Comparison of ENCODE assay signal across 21 cellular contexts in genomic region chr1:15934211-15935055, GRCh38. TPM values are rescaled to one million over a fixed set of nuclear protein-coding genes. Genes with fewer than 3 reads are reported as not detected.
DNase-seq lines count a peak whose midpoint lies in the region; ATAC-seq, FAIRE-seq and TF ChIP-seq lines count a peak whose summit lies in the region.
"Had no signal": no experiment of that assay in that cellular context is flagged by ENCODE, and none has a peak within 500 bp of the region (broad histone marks: within the 10 kb centered on the region; RNA-seq: fewer than 3 reads in every experiment).

No MANE protein-coding gene starts in this region.

- TF ChIP-seq CTCF in Peyer's patch (IDR thresholded peaks at IDR 0.05): no peak
- no peak for TF ChIP-seq CTCF in kidney (IDR thresholded peaks at IDR 0.05; ENCODE audit: borderline replicate concordance, extremely low read depth, insufficient read depth)
- TF ChIP-seq CTCF in stomach (IDR thresholded peaks at IDR 0.05): no peak

- H3K4me3 Mint-ChIP-seq in activated T-cell treated with anti-CD3 and anti-CD28 coated beads, Interleukin-2, amount 50 U/mL, for 24 hours: no peak overlapping the region
- H3K4me3 Mint-ChIP-seq: CD4-positive, CD25-positive, alpha-beta regulatory T cell; HFFc6 had no signal

- peaks cover 0 to 19% (median 0%) of the 10 kb centered on the region in 4 donors for H3K4me1 ChIP-seq in Peyer's patch
- H3K4me1 ChIP-seq in kidney (ENCODE audit: control insufficient read depth in 1 of 2, insufficient read depth in 1 of 2, low read depth in 1 of 2, low read length in 2 of 2): peaks cover 4 to 5% of the 10 kb centered on the region in 2 donors
- peaks cover 0 to 18% (median 6%) of the 10 kb centered on the region in 4 donors for H3K4me1 ChIP-seq in stomach
- no peaks in the 10 kb centered on the region for H3K4me1 ChIP-seq in right cardiac atrium (ENCODE audit: control insufficient read depth, insufficient read depth, low read length)

- FAIRE-seq in kidney (lab: Jason Lieb, UNC): no peak
- FAIRE-seq: A204.1, G401.6, GM12892 had no signal

- intact Hi-C loops in kidney (cut with DNase I) (no loop called here), stomach (cut with DNase I; ENCODE audit: low total_unique reads) (no loop called here), right cardiac atrium (cut with DNase I) (no loop called here)

- TF ChIP-seq POLR2A in Peyer's patch (IDR thresholded peaks at IDR 0.05) (no peak), stomach (IDR thresholded peaks at IDR 0.05) (no peak)

- no peak overlapping the region for H3K4me3 ChIP-seq in Peyer's patch
- no peak overlapping the region for H3K4me3 ChIP-seq in kidney (ENCODE audit: low read length in 2 of 2)
- H3K4me3 ChIP-seq in stomach: no peak overlapping the region
- H3K4me3 ChIP-seq in MG63: no peak overlapping the region
- H3K4me3 ChIP-seq in right cardiac atrium (ENCODE audit: low read length): no peak overlapping the region
- H3K4me3 ChIP-seq: PC-9 had no signal

- peak overlapping the region; percentile 32 for H3K27ac Mint-ChIP-seq in activated T-cell treated with anti-CD3 and anti-CD28 coated beads, Interleukin-2, amount 50 U/mL, for 24 hours

- 86 to 94% (median 90%) methylated on average over 42 of the region's 42 CpGs for WGBS in stomach, 5 donors
- 92% methylated on average over 42 of the region's 42 CpGs for WGBS in right cardiac atrium

- H3K9me3 ChIP-seq in Peyer's patch (no peaks in the 10 kb centered on the region), kidney (ENCODE audit: control insufficient read depth in 1 of 2, low read length in 2 of 2) (no peaks in the 10 kb centered on the region), stomach (no peaks in the 10 kb centered on the region), MG63 (no peaks in the 10 kb centered on the region), right cardiac atrium (ENCODE audit: control insufficient read depth, low read length) (no peaks in the 10 kb centered on the region)

- DNase-seq in activated T-cell treated with anti-CD3 and anti-CD28 coated beads, Interleukin-2, amount 50 U/mL, for 24 hours: no peak
- DNase-seq in activated T-cell treated with anti-CD3 and anti-CD28 coated beads for 4 hours (no peak), Peyer's patch (peak in 2 of 3 donors; percentile 10 to 44), kidney (peak; percentile 66), stomach (peak; percentile 17), MG63 (no peak), DMS79 treated with DMSO at 0.1 percent for 48 hours (lab: John Stamatoyannopoulos, UW) (no peak), right cardiac atrium (no peak)
- DNase-seq: CD4-positive, CD25-positive, alpha-beta regulatory T cell; GOT3; HFFc6; NCI-H1105; NCI-H187 treated with DMSO at 0.1 percent for 48 hours; NCI-H446 treated with DMSO at 0.1 percent for 48 hours; NCI-H774; PC-9 had no signal

- TF ChIP-seq EP300 in stomach (IDR thresholded peaks at IDR 0.05): no peak

- H3K4me1 Mint-ChIP-seq in activated T-cell treated with anti-CD3 and anti-CD28 coated beads, Interleukin-2, amount 50 U/mL, for 24 hours (ENCODE audit: low read depth): peaks cover 13% of the 10 kb centered on the region

- no peaks in the 10 kb centered on the region for H3K27me3 Mint-ChIP-seq in activated T-cell treated with anti-CD3 and anti-CD28 coated beads, Interleukin-2, amount 50 U/mL, for 24 hours
- H3K27me3 Mint-ChIP-seq: CD4-positive, CD25-positive, alpha-beta regulatory T cell had no signal

- peaks cover 0 to 100% (median 0%) of the 10 kb centered on the region in 3 donors for H3K36me3 ChIP-seq in Peyer's patch
- peaks cover 57 to 86% of the 10 kb centered on the region in 2 donors for H3K36me3 ChIP-seq in kidney (ENCODE audit: control insufficient read depth in 1 of 2, insufficient read depth in 2 of 2, low read length in 2 of 2)
- peaks cover 80 to 100% (median 100%) of the 10 kb centered on the region in 4 donors for H3K36me3 ChIP-seq in stomach
- H3K36me3 ChIP-seq in MG63: peaks cover 50% of the 10 kb centered on the region

- H3K9me3 Mint-ChIP-seq in activated T-cell treated with anti-CD3 and anti-CD28 coated beads, Interleukin-2, amount 50 U/mL, for 24 hours: no peaks in the 10 kb centered on the region
- H3K9me3 Mint-ChIP-seq: CD4-positive, CD25-positive, alpha-beta regulatory T cell; HFFc6 had no signal

- H3K27me3 ChIP-seq in Peyer's patch (no peaks in the 10 kb centered on the region), stomach (no peaks in the 10 kb centered on the region), MG63 (no peaks in the 10 kb centered on the region), right cardiac atrium (ENCODE audit: control insufficient read depth, insufficient read depth) (no peaks in the 10 kb centered on the region)

- H3K9ac ChIP-seq in kidney (ENCODE audit: low read length in 2 of 2): no peak overlapping the region
- H3K9ac ChIP-seq: KMS-11 had no signal

- no peak for ATAC-seq in right cardiac atrium
- ATAC-seq: Right ventricle myocardium inferior had no signal

- H3K36me3 Mint-ChIP-seq in activated T-cell treated with anti-CD3 and anti-CD28 coated beads, Interleukin-2, amount 50 U/mL, for 24 hours (ENCODE audit: low read depth): peaks cover 99% of the 10 kb centered on the region

- no peak overlapping the region for H3K27ac ChIP-seq in Peyer's patch
- no peak overlapping the region for H3K27ac ChIP-seq in kidney (ENCODE audit: low read depth in 2 of 2, low read length in 2 of 2)
- no peak overlapping the region for H3K27ac ChIP-seq in stomach
- H3K27ac ChIP-seq in right cardiac atrium (ENCODE audit: low read length): no peak overlapping the region
- H3K27ac ChIP-seq: KMS-11, PC-9 had no signal

RNA-seq across cellular contexts. Expression of gene ZBTB17, which starts 41.5 kb away (rescaled TPM):
- total RNA-seq in Peyer's patch (100 to 1,000 TPM in 1 of 4 donors, 10 to 100 TPM in 3; 52.1 to 138 (median 56.6) TPM), kidney (41.5 TPM), stomach (100 to 1,000 TPM in 1 of 5 donors, 10 to 100 TPM in 4; 13.0 to 136 (median 65.9) TPM), right cardiac atrium (10 to 100 TPM; 22.8 to 27.0 (median 24.0) TPM)
- polyA plus RNA-seq in kidney (ENCODE audit: insufficient read depth, low read depth, low replicate concordance) (33.1 TPM), stomach (10 to 100 TPM; 40.7 to 46.3 (median 44.2) TPM), right cardiac atrium (22.1 TPM)
- total RNA-seq in MG63 (2014; rRNA removed; shearing (Covaris generic); ENCODE audit: low replicate concordance): 25.7 and 29.1 TPM in 2 replicates

Comparison
In these comparisons a context has a peak if more than half of its experiments do, and no peak if none do; other contexts are left out.
1. DNase-seq: peak in Peyer's patch (2 of 3), kidney (single experiment) and stomach (single experiment); none in activated T-cell treated with anti-CD3 and anti-CD28 coated beads, Interleukin-2, amount 50 U/mL, for 24 hours (single experiment), activated T-cell treated with anti-CD3 and anti-CD28 coated beads for 4 hours (single experiment), MG63 (single experiment), DMS79 treated with DMSO at 0.1 percent for 48 hours (single experiment) and right cardiac atrium (0 of 3).